ENCODE assay signal across 8 cellular contexts in the genomic region with DNA sequence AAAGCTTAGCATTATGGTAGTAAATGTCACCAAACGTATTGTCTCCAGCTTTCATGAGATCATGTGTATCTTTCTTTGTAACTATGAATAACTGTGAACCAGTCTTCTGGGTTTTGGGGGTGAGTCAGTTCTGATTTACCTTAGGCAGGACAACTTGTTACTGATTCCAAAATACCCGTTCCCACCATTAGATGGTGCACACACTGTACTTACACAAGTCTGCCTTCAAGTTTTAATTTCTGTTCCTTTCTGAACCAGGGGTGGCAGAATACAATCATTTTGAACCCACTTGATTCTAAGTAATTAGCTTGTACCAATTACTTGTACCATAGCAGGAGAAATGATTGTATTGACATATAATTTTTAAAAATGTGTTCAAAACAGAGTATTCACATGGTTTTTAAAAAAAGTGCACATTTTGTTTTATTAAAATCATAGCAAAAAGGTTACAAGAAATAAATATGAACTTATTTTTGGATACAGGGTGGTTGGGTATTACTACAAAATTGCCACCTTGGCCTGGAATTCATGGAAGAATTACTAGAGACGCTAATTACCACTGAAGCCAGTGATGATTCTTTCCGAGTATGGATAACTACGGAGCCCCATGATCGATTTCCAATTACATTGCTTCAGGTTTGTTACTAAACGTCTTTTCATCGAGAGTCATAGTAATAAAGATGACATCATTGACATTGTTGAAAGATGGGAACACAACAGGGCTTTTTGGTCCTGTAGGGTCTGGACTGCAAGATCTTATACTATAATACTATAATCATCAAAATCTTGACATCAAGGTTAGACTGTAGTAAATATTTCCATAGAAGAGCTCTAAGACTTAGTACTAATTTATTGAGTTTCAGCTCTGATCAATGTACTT.
DNase-seq lines count a peak whose midpoint lies in the region; ATAC-seq, FAIRE-seq and TF ChIP-seq lines count a peak whose summit lies in the region.

No MANE protein-coding gene starts in this region.

- H3K4me2 ChIP-seq in A549, result no peak overlapping the region
- H3K4me2 ChIP-seq in Loucy (ENCODE audit: low read depth, low read length, poor library complexity, severe bottlenecking), result no peak overlapping the region
- H3K4me2 ChIP-seq in H1 (ENCODE audit: insufficient read depth in 1 of 2, low read depth in 2 of 2, low read length in 2 of 2), result no peak overlapping the region

- no peak for TF ChIP-seq POLR2A in A549 (IDR thresholded peaks at IDR 0.05; ENCODE audit: low read length)
- no peak for TF ChIP-seq POLR2A in H1 (IDR thresholded peaks at IDR 0.05; ENCODE audit: control extremely low read depth in 1 of 2, low read depth in 2 of 2, low read length in 2 of 2)

- no peak for FAIRE-seq in A549 (lab: Jason Lieb, UNC)
- no peak for FAIRE-seq in H1 (lab: Jason Lieb, UNC)

- ATAC-seq in A549 (peak; percentile 85 to 86), RWPE2 (ENCODE audit: low read depth) (peak; percentile 93), memory B cell (ENCODE audit: low read depth) (peak; percentile 71), GM18909 (IDR thresholded peaks at IDR 0.05; ENCODE audit: poor library complexity, unreplicated experiment) (no peak)

- H4K20me1 ChIP-seq in Loucy (ENCODE audit: insufficient read depth, low read length, poor library complexity, severe bottlenecking) (no peaks in the 10 kb centered on the region), H1 (replicated peaks in 1 of 2; ENCODE audit: control insufficient read depth in 1 of 2, insufficient read depth in 2 of 2, low read length in 2 of 2) (no peaks in the 10 kb centered on the region)

- H3K9ac ChIP-seq in Loucy (ENCODE audit: low read depth, low read length, poor library complexity, severe bottlenecking) (no peak overlapping the region), H1 (replicated peaks in 1 of 4; ENCODE audit: extremely low read depth in 1 of 4, low read depth in 3 of 4, low read length in 3 of 4) (no peak overlapping the region)

- H4K91ac ChIP-seq in H1 (replicated peaks; ENCODE audit: insufficient read length, low read length), result no peak overlapping the region

- no peak overlapping the region for H2BK20ac ChIP-seq in H1 (ENCODE audit: low read length)

- no peaks in the 10 kb centered on the region for H3K9me2 ChIP-seq in Loucy (replicated peaks; ENCODE audit: low read depth, low read length)

- H3K4ac ChIP-seq in H1 (replicated peaks; ENCODE audit: insufficient read length, low read depth, low read length), result no peak overlapping the region

- H2AFZ ChIP-seq in Loucy (ENCODE audit: low read length) (no peak overlapping the region), H1 (ENCODE audit: low read length) (no peak overlapping the region)

- H3K9me3 Mint-ChIP-seq in memory B cell, result no peaks in the 10 kb centered on the region

- no peak overlapping the region for H3K27ac ChIP-seq in A549
- H3K27ac ChIP-seq in RWPE2 (ENCODE audit: poor library complexity, severe bottlenecking), result no peak overlapping the region
- H3K27ac ChIP-seq in H1 (ENCODE audit: low read depth, low read length), result no peak overlapping the region

- H3K9me3 ChIP-seq in A549, result no peaks in the 10 kb centered on the region
- no peaks in the 10 kb centered on the region for H3K9me3 ChIP-seq in Loucy (ENCODE audit: insufficient read depth, low read depth, low read length)
- H3K9me3 ChIP-seq in RWPE2 (ENCODE audit: severe bottlenecking), result no peaks in the 10 kb centered on the region
- no peaks in the 10 kb centered on the region for H3K9me3 ChIP-seq in H1 (ENCODE audit: insufficient read depth in 2 of 2, low read depth in 1 of 2, low read length in 1 of 2)

- H3K27me3 ChIP-seq in Loucy (ENCODE audit: insufficient read depth, low read length, poor library complexity, severe bottlenecking) (no peaks in the 10 kb centered on the region), RWPE2 (ENCODE audit: insufficient read depth, poor library complexity, severe bottlenecking) (peaks cover 3% of the 10 kb centered on the region), H1 (replicated peaks in 1 of 4; ENCODE audit: control insufficient read depth in 3 of 4, extremely low read depth in 1 of 4, insufficient read depth in 3 of 4, low read length in 3 of 4) (no peaks in the 10 kb centered on the region)

- H3K4me3 ChIP-seq in A549, result no peak overlapping the region
- no peak overlapping the region for H3K4me3 ChIP-seq in Loucy (ENCODE audit: low read length, poor library complexity, severe bottlenecking)
- no peak overlapping the region for H3K4me3 ChIP-seq in RWPE2 (ENCODE audit: severe bottlenecking)
- H3K4me3 ChIP-seq in H1 (ENCODE audit: extremely low read depth in 1 of 4, insufficient read depth in 2 of 4, low read depth in 3 of 4, low read length in 4 of 4), result no peak overlapping the region

- no peaks in the 10 kb centered on the region for H3K23me2 ChIP-seq in H1 (ENCODE audit: low read depth, low read length)

- H4K5ac ChIP-seq in H1 (ENCODE audit: insufficient read length, low read depth, low read length), result no peak overlapping the region

- POLR2A ChIA-PET in A549 (lab: Yijun Ruan, JAX) (no interaction called here), H1 (lab: Charles Lee; ENCODE audit: partially characterized antibody) (no interaction called here)

- no peaks in the 10 kb centered on the region for H3K79me1 ChIP-seq in H1 (ENCODE audit: low read depth, low read length)

- H3K4me1 Mint-ChIP-seq in memory B cell, result no peaks in the 10 kb centered on the region

- H2BK120ac ChIP-seq in H1 (replicated peaks; ENCODE audit: low read depth, low read length), result no peak overlapping the region

- H3K79me2 ChIP-seq in Loucy (ENCODE audit: insufficient read depth, low read length) (no peaks in the 10 kb centered on the region), H1 (ENCODE audit: control insufficient read depth in 1 of 2, insufficient read depth in 2 of 2, low read length in 2 of 2) (no peaks in the 10 kb centered on the region)

- H3K4me1 ChIP-seq in A549 (no peaks in the 10 kb centered on the region), Loucy (ENCODE audit: insufficient read depth, low read length, poor library complexity, severe bottlenecking) (no peaks in the 10 kb centered on the region), RWPE2 (ENCODE audit: insufficient read depth, poor library complexity, severe bottlenecking) (no peaks in the 10 kb centered on the region), H1 (replicated peaks in 1 of 4; ENCODE audit: control insufficient read depth in 3 of 4, insufficient read depth in 4 of 4, low read length in 3 of 4) (peaks cover 0 to 3% (median 2%) of the 10 kb centered on the region in 4 experiments; a peak in 4 of 7 replicates)

- H2BK5ac ChIP-seq in H1 (ENCODE audit: low read depth, low read length), result no peak overlapping the region

- TF ChIP-seq RAD21 in A549 (conservative IDR thresholded peaks at IDR 0.05 in 1 of 2, IDR thresholded peaks at IDR 0.05 in 1 of 2) (peak; percentile 53 to 55), H1 (IDR thresholded peaks at IDR 0.05 in 1 of 2, conservative IDR thresholded peaks at IDR 0.05 in 1 of 2; ENCODE audit: low read depth in 2 of 2, low read length in 2 of 2) (peak; percentile 71 to 77)

- TF ChIP-seq CTCF in A549 (IDR thresholded peaks at IDR 0.05), result peak; percentile 57
- peak; percentile 95 for TF ChIP-seq CTCF in Loucy (conservative IDR thresholded peaks at IDR 0.05; ENCODE audit: low read length)
- peak; percentile 80 for TF ChIP-seq CTCF in RWPE2 (IDR thresholded peaks at IDR 0.05; ENCODE audit: poor library complexity, severe bottlenecking)
- TF ChIP-seq CTCF in H1 (IDR thresholded peaks at IDR 0.05; ENCODE audit: control extremely low read depth in 1 of 3, insufficient read depth in 1 of 3, low read depth in 1 of 3, low read length in 3 of 3), result peak in 2 of 3 experiments; percentile 68 to 92; a peak in 3 of 4 replicates

- H3K36me3 ChIP-seq in Loucy (ENCODE audit: insufficient read depth, low read length), result no peaks in the 10 kb centered on the region
- H3K36me3 ChIP-seq in RWPE2 (ENCODE audit: low read depth), result no peaks in the 10 kb centered on the region
- no peaks in the 10 kb centered on the region for H3K36me3 ChIP-seq in H1 (ENCODE audit: control insufficient read depth in 2 of 4, insufficient read depth in 4 of 4, low read length in 3 of 4)

- H2BK12ac ChIP-seq in H1 (ENCODE audit: low read depth, low read length), result no peak overlapping the region

- H2BK15ac ChIP-seq in H1 (ENCODE audit: low read length), result no peak overlapping the region

- H4K8ac ChIP-seq in H1 (ENCODE audit: extremely low read depth, insufficient read depth, low read length), result no peak overlapping the region

- H3K23ac ChIP-seq in H1 (ENCODE audit: insufficient read length), result no peak overlapping the region

- H3K36me3 Mint-ChIP-seq in memory B cell, result no peaks in the 10 kb centered on the region

- no peak overlapping the region for H3K27ac Mint-ChIP-seq in memory B cell

- no peak overlapping the region for H3K14ac ChIP-seq in H1 (ENCODE audit: insufficient read length)

- 26% methylated on average over 8 of the region's 8 CpGs for WGBS in A549 (ENCODE audit: missing lambda C conversion rate)
- 82% methylated on average over 8 of the region's 8 CpGs; no CpG with 5 or more reads in 1 of the 2 experiments for WGBS in H1 (ENCODE audit: extremely low coverage in 1 of 2, insufficient coverage in 1 of 2, insufficient read length in 1 of 2, insufficient replicate concordance in 2 of 2, low coverage in 1 of 2, low lambda C conversion rate in 2 of 2, missing lambda C conversion rate in 1 of 2), 2 experiments

- H3K18ac ChIP-seq in H1 (ENCODE audit: extremely low read depth, low read length), result no peak overlapping the region

- H3F3A ChIP-seq in Loucy (ENCODE audit: low read depth), result no peaks in the 10 kb centered on the region

- H2AK5ac ChIP-seq in H1 (ENCODE audit: low read depth, low read length), result no peak overlapping the region

- no peak for TF ChIP-seq EP300 in A549 (IDR thresholded peaks at IDR 0.05)
- TF ChIP-seq EP300 in H1 (IDR thresholded peaks at IDR 0.05; ENCODE audit: borderline replicate concordance in 1 of 2, low read depth in 2 of 2, low read length in 2 of 2), result no peak

- H3K27me3 Mint-ChIP-seq in memory B cell, result peaks cover 3% of the 10 kb centered on the region

- CTCF ChIA-PET in A549 (lab: Yijun Ruan, JAX), result interaction anchor here (0.6 to 4.3 kb wide), 11 partner anchors 10 to 348 kb away, joined by 3 to 36 read pairs (median 5); no protein-coding TSS in a partner anchor
- CTCF ChIA-PET in H1 (lab: Charles Lee; ENCODE audit: partially characterized antibody), result interaction anchor here (0.6 to 7.6 kb wide), 36 partner anchors 10 to 602 kb away, joined by 3 to 50 read pairs (median 4); no protein-coding TSS in a partner anchor

- H3K4me3 Mint-ChIP-seq in memory B cell, result no peak overlapping the region

- H3K56ac ChIP-seq in H1 (replicated peaks; ENCODE audit: insufficient read length, low read depth, low read length), result no peak overlapping the region

- DNase-seq in A549 (ENCODE audit: low read depth in 1 of 2, low spot score in 1 of 2) (peak; percentile 33 to 74), GM03348 (ENCODE audit: low spot score) (peak; percentile 71), RWPE2 (ENCODE audit: low spot score) (no peak), H1 (ENCODE audit: low read depth in 1 of 2, low spot score in 2 of 2) (no peak), memory B cell (ENCODE audit: low spot score in 2 of 2) (peak in 1 of 2 donors; percentile 18), retina (no peak)

TF ChIP-seq in A549, 52 proteins besides CTCF, POLR2A, EP300 and RAD21 (continues in another document):
- TF ChIP-seq RFX5 (IDR thresholded peaks at IDR 0.05) (no peak), TP53 (CRISPR knock-in tag; IDR thresholded peaks at IDR 0.05) (no peak)

TF ChIP-seq in H1, 55 proteins besides CTCF, POLR2A, EP300 and RAD21 (continues in another document):
- TF ChIP-seq TAF1 (IDR thresholded peaks at IDR 0.05; ENCODE audit: low read depth, low read length), result no peak

Comparison
In these comparisons a context has a peak if more than half of its experiments do, and no peak if none do; other contexts are left out.
1. DNase-seq: peak in A549 (2 of 2) and GM03348 (single experiment); none in RWPE2 (single experiment), H1 (0 of 2) and retina (single experiment).
2. Of the 18 proteins assayed by ChIP-seq in both H1 and A549: peak only in H1: none; only in A549: none; in both: CTCF and RAD21; in neither: 16.
3. Peak in every context shown above with its lines, with median percentiles within 50 percentile points of each other: CTCF ChIP-seq.